ENCODE assay signal across 2 cellular contexts in genomic region chr14:100504372-100505078, GRCh38.
A peak's percentile ranks its signal among the peaks of the same experiment; 100 is the strongest.
TF ChIP-seq lines count a peak whose summit lies in the region.

No MANE protein-coding gene starts in this region.

TF ChIP-seq in A549, 52 proteins besides CTCF, POLR2A, EP300 and RAD21 (continued from another document):
- TF ChIP-seq USF2 (IDR thresholded peaks at IDR 0.05) = no peak
- TF ChIP-seq HDAC2 (IDR thresholded peaks at IDR 0.05) = no peak
- TF ChIP-seq FOSL2 (IDR thresholded peaks at IDR 0.05) = no peak
- TF ChIP-seq FOSL2 (CRISPR knock-in tag; IDR thresholded peaks at IDR 0.05) = peak; percentile 70
- no peak for TF ChIP-seq MAX (IDR thresholded peaks at IDR 0.05)
- TF ChIP-seq REST (IDR thresholded peaks at IDR 0.05) = no peak
- TF ChIP-seq RFX5 (IDR thresholded peaks at IDR 0.05) = no peak
- TF ChIP-seq HEYL (CRISPR knock-in tag; IDR thresholded peaks at IDR 0.05) = no peak
- no peak for TF ChIP-seq CEBPB (IDR thresholded peaks at IDR 0.05)
- no peak for TF ChIP-seq ELK1 (IDR thresholded peaks at IDR 0.05; ENCODE audit: low read depth, low read length)
- TF ChIP-seq ZC3H11A (IDR thresholded peaks at IDR 0.05) = no peak
- no peak for TF ChIP-seq FOSB (CRISPR knock-in tag; IDR thresholded peaks at IDR 0.05)
- TF ChIP-seq HOXB13 (CRISPR knock-in tag; IDR thresholded peaks at IDR 0.05; ENCODE audit: low read depth) = no peak
- TF ChIP-seq MAFK (IDR thresholded peaks at IDR 0.05; ENCODE audit: partially characterized antibody) = peak; percentile 79
- no peak for TF ChIP-seq RCOR1 (IDR thresholded peaks at IDR 0.05; ENCODE audit: low read depth, low read length)
- no peak for TF ChIP-seq ZSCAN20 (CRISPR knock-in tag; IDR thresholded peaks at IDR 0.05)
TF ChIP-seq in A549: peak in this region for 3.

TF ChIP-seq in endothelial cell of umbilical vein, 7 proteins besides CTCF, POLR2A, EP300 and RAD21 (continued from another document):
- TF ChIP-seq POLR2AphosphoS5 (IDR thresholded peaks at IDR 0.05; ENCODE audit: insufficient read depth, low read depth, low read length) (no peak), GATA2 (IDR thresholded peaks at IDR 0.05; ENCODE audit: insufficient read depth, insufficient read length, low read depth, low read length) (no peak), MAX (IDR thresholded peaks at IDR 0.05; ENCODE audit: insufficient read depth, insufficient read length) (no peak), JUN (IDR thresholded peaks at IDR 0.05; ENCODE audit: borderline replicate concordance, insufficient read depth, insufficient read length, low read depth) (no peak), MYC (IDR thresholded peaks at IDR 0.05; ENCODE audit: low read depth, low read length) (no peak)
